Comparison of ENCODE assay signal across 28 cellular contexts in genomic region chrX:70806081-70806480, GRCh38.
"Had no signal": no experiment of that assay in that cellular context is flagged by ENCODE, and none has a peak within 500 bp of the region (broad histone marks: within the 10 kb centered on the region; RNA-seq: fewer than 3 reads in every experiment).

No MANE protein-coding gene starts in this region.

- H3K27ac ChIP-seq: stomach, suprapubic skin, testis, thoracic aorta, thyroid gland, tibial artery, tibial nerve, transverse colon, upper lobe of left lung, upper lobe of right lung, uterus, vagina had no signal

- H3K27me3 ChIP-seq: stomach, suprapubic skin, testis, thyroid gland, tibial artery, tibial nerve, transverse colon, upper lobe of left lung, upper lobe of right lung, uterus, vagina had no signal

- H3K4me1 Mint-ChIP-seq: stimulated activated effector memory CD8-positive, alpha-beta T cell treated with anti-CD3 and anti-CD28 coated beads, Interleukin-12 subunit alpha, Interleukin-12 subunit beta, amount 100 ng/mL, for 72 hours; stimulated activated memory B cell treated with anti-CD40 and anti-IgM and Interleukin-4, amounts not matched to agents 10 μg/mL and 1 μg/mL and 100 μg/mL, for 72 hours; stimulated activated naive B cell treated with anti-CD40 and anti-IgM and Interleukin-4, amounts not matched to agents 10 μg/mL and 1 μg/mL and 100 μg/mL, for 72 hours; stimulated activated naive CD8-positive, alpha-beta T cell treated with anti-CD3 and anti-CD28 coated beads, Interleukin-15, amount 100 ng/mL, for 72 hours had no signal

- DNase-seq: stimulated activated CD4-positive, alpha-beta T cell treated with anti-CD3 and anti-CD28 coated beads, Interleukin-2, amount 100 ng/mL, for 48 hours; stimulated activated CD4-positive, alpha-beta T cell treated with anti-CD3 and anti-CD28 coated beads, Interleukin-4, amount 100 ng/mL, for 1 hour; stimulated activated CD4-positive, alpha-beta T cell treated with anti-CD3 and anti-CD28 coated beads, Interleukin-4, amount 100 ng/mL, for 24 hours; stimulated activated CD4-positive, alpha-beta T cell treated with anti-CD3 and anti-CD28 coated beads, Interleukin-4, amount 100 ng/mL, for 4 hours; stimulated activated CD8-positive, alpha-beta memory T cell treated with anti-CD3 and anti-CD28 coated beads, Interleukin-4, amount 100 ng/mL, for 48 hours; stimulated activated naive B cell treated with anti-CD40 and anti-IgM and Interleukin-4, amounts not matched to agents 10 μg/mL and 1 μg/mL and 100 μg/mL, for 72 hours; stimulated activated naive CD4-positive, alpha-beta T cell; stimulated activated naive CD4-positive, alpha-beta T cell treated with Interleukin-2 at 50 U/mL for 16 hours; stimulated activated naive CD8-positive, alpha-beta T cell treated with anti-CD3 and anti-CD28 coated beads, Interleukin-15, amount 100 ng/mL, for 72 hours; stimulated activated naive CD8-positive, alpha-beta T cell treated with anti-CD3 and anti-CD28 coated beads, Interleukin-15, Interleukin-2, amounts not matched to agents 100 U/mL and 50 U/mL, for 24 hours; stomach; substantia nigra; testis; thyroid gland; tibial artery; transverse colon; trophoblast cell; upper lobe of left lung; upper lobe of right lung; uterus had no signal

- H3K9me3 Mint-ChIP-seq: stimulated activated effector memory CD8-positive, alpha-beta T cell treated with anti-CD3 and anti-CD28 coated beads, Interleukin-12 subunit alpha, Interleukin-12 subunit beta, amount 100 ng/mL, for 72 hours; stimulated activated naive B cell treated with anti-CD40 and anti-IgM and Interleukin-4, amounts not matched to agents 10 μg/mL and 1 μg/mL and 100 μg/mL, for 72 hours; stimulated activated naive CD8-positive, alpha-beta T cell treated with anti-CD3 and anti-CD28 coated beads, Interleukin-15, amount 100 ng/mL, for 72 hours; stimulated activated naive CD8-positive, alpha-beta T cell treated with anti-CD3 and anti-CD28 coated beads, Interleukin-15, Interleukin-2, amounts not matched to agents 100 ng/mL and 50 ng/mL, for 24 hours; type B pancreatic cell had no signal

- H3K27ac Mint-ChIP-seq: stimulated activated effector memory CD8-positive, alpha-beta T cell treated with anti-CD3 and anti-CD28 coated beads, Interleukin-12 subunit alpha, Interleukin-12 subunit beta, amount 100 ng/mL, for 72 hours; stimulated activated memory B cell treated with anti-CD40 and anti-IgM and Interleukin-4, amounts not matched to agents 10 μg/mL and 1 μg/mL and 100 μg/mL, for 72 hours; stimulated activated naive B cell treated with anti-CD40 and anti-IgM and Interleukin-4, amounts not matched to agents 10 μg/mL and 1 μg/mL and 100 μg/mL, for 72 hours; stimulated activated naive CD8-positive, alpha-beta T cell treated with anti-CD3 and anti-CD28 coated beads, Interleukin-15, amount 100 ng/mL, for 72 hours; stimulated activated naive CD8-positive, alpha-beta T cell treated with anti-CD3 and anti-CD28 coated beads, Interleukin-15, Interleukin-2, amounts not matched to agents 100 ng/mL and 50 ng/mL, for 24 hours; type B pancreatic cell had no signal

- H3K4me1 ChIP-seq: stomach, suprapubic skin, testis, thyroid gland, tibial artery, tibial nerve, transverse colon, upper lobe of left lung, upper lobe of right lung, uterus, vagina had no signal

- H3K36me3 ChIP-seq: stomach, suprapubic skin, thoracic aorta, thyroid gland, tibial artery, tibial nerve, transverse colon, upper lobe of left lung, upper lobe of right lung, uterus, vagina had no signal

- H3K36me3 Mint-ChIP-seq: stimulated activated effector memory CD8-positive, alpha-beta T cell treated with anti-CD3 and anti-CD28 coated beads, Interleukin-12 subunit alpha, Interleukin-12 subunit beta, amount 100 ng/mL, for 72 hours; stimulated activated memory B cell treated with anti-CD40 and anti-IgM and Interleukin-4, amounts not matched to agents 10 μg/mL and 1 μg/mL and 100 μg/mL, for 72 hours; stimulated activated naive B cell treated with anti-CD40 and anti-IgM and Interleukin-4, amounts not matched to agents 10 μg/mL and 1 μg/mL and 100 μg/mL, for 72 hours; type B pancreatic cell had no signal

- ATAC-seq: stimulated activated effector memory CD8-positive, alpha-beta T cell treated with anti-CD3 and anti-CD28 coated beads, Interleukin-12 subunit alpha, Interleukin-12 subunit beta, amount 100 ng/mL, for 72 hours; stimulated activated memory B cell treated with anti-CD40 and anti-IgM and Interleukin-4, amounts not matched to agents 10 μg/mL and 1 μg/mL and 100 μg/mL, for 72 hours; stimulated activated naive B cell treated with anti-CD40 and anti-IgM and Interleukin-4, amounts not matched to agents 10 μg/mL and 1 μg/mL and 100 μg/mL, for 72 hours; stimulated activated naive CD8-positive, alpha-beta T cell treated with anti-CD3 and anti-CD28 coated beads, Interleukin-15, amount 100 ng/mL, for 72 hours; stimulated activated naive CD8-positive, alpha-beta T cell treated with anti-CD3 and anti-CD28 coated beads, Interleukin-15, Interleukin-2, amounts not matched to agents 100 U/mL and 50 U/mL, for 24 hours; upper lobe of right lung had no signal

- H3K9me3 ChIP-seq: stomach, suprapubic skin, testis, thoracic aorta, thyroid gland, tibial artery, tibial nerve, transverse colon, upper lobe of left lung, upper lobe of right lung, uterus, vagina had no signal

- H3K27me3 Mint-ChIP-seq: type B pancreatic cell had no signal

- H3K4me3 ChIP-seq: stomach, suprapubic skin, testis, thoracic aorta, thyroid gland, tibial artery, tibial nerve, transverse colon, upper lobe of left lung, upper lobe of right lung, uterus, vagina had no signal

- H3K4me3 Mint-ChIP-seq: stimulated activated effector memory CD8-positive, alpha-beta T cell treated with anti-CD3 and anti-CD28 coated beads, Interleukin-12 subunit alpha, Interleukin-12 subunit beta, amount 100 ng/mL, for 72 hours; stimulated activated memory B cell treated with anti-CD40 and anti-IgM and Interleukin-4, amounts not matched to agents 10 μg/mL and 1 μg/mL and 100 μg/mL, for 72 hours; stimulated activated naive B cell treated with anti-CD40 and anti-IgM and Interleukin-4, amounts not matched to agents 10 μg/mL and 1 μg/mL and 100 μg/mL, for 72 hours; stimulated activated naive CD8-positive, alpha-beta T cell treated with anti-CD3 and anti-CD28 coated beads, Interleukin-15, amount 100 ng/mL, for 72 hours; stimulated activated naive CD8-positive, alpha-beta T cell treated with anti-CD3 and anti-CD28 coated beads, Interleukin-15, Interleukin-2, amounts not matched to agents 100 ng/mL and 50 ng/mL, for 24 hours; type B pancreatic cell had no signal
